Comparison of ENCODE assay signal across 11 cellular contexts in the genomic region with DNA sequence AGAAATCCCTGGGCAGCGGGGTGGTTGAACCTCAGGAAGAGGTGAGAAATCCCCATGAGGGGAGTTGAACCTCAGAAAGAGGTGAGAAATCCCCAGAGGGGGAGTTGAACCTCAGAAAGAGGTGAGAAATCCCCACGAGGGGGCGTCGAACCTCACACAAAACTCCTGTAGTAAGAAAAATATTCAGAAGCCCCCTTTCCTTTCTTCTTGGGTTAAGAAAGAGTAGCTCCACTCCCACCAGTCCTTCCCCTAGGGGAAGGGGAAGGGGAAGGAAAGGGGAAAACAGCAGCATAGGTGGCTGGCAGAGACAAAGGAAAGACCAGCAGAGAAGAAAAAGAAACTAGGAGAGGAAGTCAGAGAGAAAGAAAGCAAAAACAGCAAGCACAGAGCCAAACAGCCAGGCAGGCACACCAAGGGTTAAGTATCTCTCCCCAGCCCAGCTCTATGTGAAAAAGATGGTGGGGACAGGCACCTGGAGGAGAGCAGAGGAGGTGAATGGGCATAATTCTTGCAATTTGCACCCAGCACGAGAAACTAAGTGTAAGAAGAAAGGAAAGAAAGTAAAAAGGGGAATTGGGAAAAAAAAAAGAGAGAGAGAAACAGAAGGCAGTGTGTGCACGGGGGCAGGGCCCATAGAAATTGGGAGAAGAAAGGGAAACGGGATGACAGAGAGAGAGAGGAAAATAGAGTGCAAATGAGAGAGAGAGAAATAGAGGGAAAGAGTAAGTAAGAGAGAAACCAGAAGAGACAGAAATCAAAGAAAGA.
DNase-seq lines count a peak whose midpoint lies in the region; ATAC-seq, FAIRE-seq and TF ChIP-seq lines count a peak whose summit lies in the region.
"Had no signal": no experiment of that assay in that cellular context is flagged by ENCODE, and none has a peak within 500 bp of the region (broad histone marks: within the 10 kb centered on the region; RNA-seq: fewer than 3 reads in every experiment).

No MANE protein-coding gene starts in this region.

- FAIRE-seq in GM12878 (lab: Jason Lieb, UNC) = no peak

- H2AFZ ChIP-seq in GM12878 (ENCODE audit: control insufficient read depth, low read depth, low read length) (0 out of 2 replicates have a peak overlapping the region, but pooled peaks have one; percentile 10), neuronal stem cell (ENCODE audit: low read length) (peak overlapping the region; percentile 40)

- POLR2A ChIA-PET in GM12878 (lab: Charles Lee) = no interaction called here

- WGBS in GM12878 (ENCODE audit: insufficient coverage, insufficient replicate concordance, low lambda C conversion rate, missing lambda C conversion rate) = 2% methylated on average over 7 of the region's 7 CpGs
- 100% methylated on average over 1 of the region's 7 CpGs; no CpG with 5 or more reads in 1 of the 2 donors for WGBS in neuronal stem cell (ENCODE audit: extremely low coverage in 2 of 2, insufficient read length in 2 of 2, insufficient replicate concordance in 1 of 2), 2 donors

- no peaks in the 10 kb centered on the region for H3K36me3 ChIP-seq in GM12878 (ENCODE audit: control insufficient read depth in 2 of 2, insufficient read depth in 2 of 2, low read length in 1 of 2)
- H3K36me3 ChIP-seq in neuronal stem cell (replicated peaks in 1 of 2; ENCODE audit: control insufficient read depth in 2 of 2, insufficient read depth in 2 of 2, low read length in 2 of 2) = no peaks in the 10 kb centered on the region

- no peak overlapping the region for H2BK12ac ChIP-seq in neuronal stem cell (ENCODE audit: low read length)

- no peak overlapping the region for H2AK5ac ChIP-seq in neuronal stem cell (ENCODE audit: low read depth, low read length)

- no peak overlapping the region for H4K8ac ChIP-seq in neuronal stem cell (ENCODE audit: low read depth, low read length)

- no peak overlapping the region for H3K18ac ChIP-seq in neuronal stem cell (ENCODE audit: low read length)

- BruUV-seq in GM12878 (replicated peaks; lab: Mats Ljungman, UMichigan) = no TSS peak

- peaks cover 8% of the 10 kb centered on the region for H3K9me3 ChIP-seq in GM12878 (replicated peaks; ENCODE audit: control insufficient read depth, insufficient read depth, low read length)
- no peaks in the 10 kb centered on the region for H3K9me3 ChIP-seq in neuronal stem cell (replicated peaks in 1 of 2; ENCODE audit: control insufficient read depth in 2 of 2, insufficient read depth in 1 of 2, low read depth in 1 of 2, low read length in 2 of 2)

- no peak for DNase-seq in GM12878 (ENCODE audit: low read depth, low spot score)
- DNase-seq in neuronal stem cell (ENCODE audit: low spot score) = no peak
- no peak for DNase-seq in OCI-M2 (lab: John Stamatoyannopoulos, UW; ENCODE audit: unreplicated experiment)
- no peak for DNase-seq in COR-L47 (lab: John Stamatoyannopoulos, UW)
- no peak for DNase-seq in dermis blood vessel endothelial cell
- DNase-seq: NCI-H2171 treated with DMSO at 0.1 percent for 48 hours had no signal

- no peak for TF ChIP-seq EP300 in GM12878 (IDR thresholded peaks at IDR 0.05; ENCODE audit: borderline replicate concordance in 1 of 2, control insufficient read depth in 1 of 2, low read depth in 2 of 2, low read length in 2 of 2)

- H4K91ac ChIP-seq in neuronal stem cell (ENCODE audit: low read depth, low read length, poor library complexity) = no peak overlapping the region

- in situ Hi-C loops in GM12878 (cut with MboI) = no loop called here

- no peaks in the 10 kb centered on the region for H3K27me3 ChIP-seq in GM12878 (replicated peaks in 1 of 2; ENCODE audit: control insufficient read depth in 2 of 2, insufficient read depth in 2 of 2, low read length in 1 of 2)
- no peaks in the 10 kb centered on the region for H3K27me3 ChIP-seq in neuronal stem cell (ENCODE audit: control insufficient read depth in 3 of 3, insufficient read depth in 3 of 3, low read depth in 1 of 3, low read length in 3 of 3)

- H2BK15ac ChIP-seq in neuronal stem cell (ENCODE audit: low read length) = no peak overlapping the region

- peak; percentile 33 for TF ChIP-seq RAD21 in GM12878 (IDR thresholded peaks at IDR 0.05; ENCODE audit: insufficient read depth, low read depth, low read length)

- TF ChIP-seq CTCF in GM12878 (IDR thresholded peaks at IDR 0.05 in 2 of 3, conservative IDR thresholded peaks at IDR 0.05 in 1 of 3; ENCODE audit: control insufficient read depth in 2 of 3, extremely low read depth in 1 of 3, insufficient read depth in 1 of 3, low read depth in 3 of 3, low read length in 3 of 3) = no peak

- H2BK5ac ChIP-seq in neuronal stem cell (ENCODE audit: low read length) = no peak overlapping the region

- RAD21 ChIA-PET in GM12878 (lab: Charles Lee; ENCODE audit: unreplicated experiment) = no interaction called here

- H3K79me2 ChIP-seq in GM12878 (ENCODE audit: control insufficient read depth, insufficient read depth, low read length) = no peaks in the 10 kb centered on the region

- H3K4ac ChIP-seq in neuronal stem cell (ENCODE audit: low read length) = no peak overlapping the region

- H3K9ac ChIP-seq in GM12878 (ENCODE audit: control insufficient read depth, insufficient read depth, low read length) (peak overlapping the region; percentile 34; the same call in 1 of the 2 replicates), neuronal stem cell (ENCODE audit: low read depth, low read length, poor library complexity) (no peak overlapping the region)

- H2BK120ac ChIP-seq in neuronal stem cell (ENCODE audit: low read depth, low read length) = no peak overlapping the region

- H3K23ac ChIP-seq in neuronal stem cell (ENCODE audit: low read depth, low read length, poor library complexity) = no peak overlapping the region

- intact Hi-C loops in GM12878 (cut with micrococcal nuclease; ENCODE audit: unreplicated experiment) = no loop called here

- TF ChIP-seq POLR2A in GM12878 (IDR thresholded peaks at IDR 0.05; ENCODE audit: low read depth, low read length) = no peak

- H3K4me1 ChIP-seq in GM12878 (ENCODE audit: control insufficient read depth, insufficient read depth, low read length) = peaks cover 11% of the 10 kb centered on the region
- no peaks in the 10 kb centered on the region for H3K4me1 ChIP-seq in neuronal stem cell (ENCODE audit: control insufficient read depth in 2 of 2, insufficient read depth in 1 of 2, low read depth in 1 of 2, low read length in 2 of 2)

- ATAC-seq in GM18907 (IDR thresholded peaks at IDR 0.05; ENCODE audit: unreplicated experiment) = peak; percentile 39
- peak; percentile 28 for ATAC-seq in HG03520 (IDR thresholded peaks at IDR 0.05; ENCODE audit: unreplicated experiment)
- no peak for ATAC-seq in GM12878
- no peak for ATAC-seq in HG02885 (IDR thresholded peaks at IDR 0.05; ENCODE audit: poor library complexity, unreplicated experiment)

- no peak overlapping the region for H3K14ac ChIP-seq in neuronal stem cell (ENCODE audit: low read length)

- H3K4me3 ChIP-seq in GM12878 = no peak overlapping the region
- H3K4me3 ChIP-seq in neuronal stem cell (ENCODE audit: low read length in 2 of 2) = no peak overlapping the region
- H3K4me3 ChIP-seq: coronary artery, SK-N-MC had no signal

- no peaks in the 10 kb centered on the region for H4K20me1 ChIP-seq in GM12878 (ENCODE audit: control insufficient read depth, insufficient read depth)

- H3K27ac ChIP-seq in GM12878 (ENCODE audit: control insufficient read depth, insufficient read depth) = peak overlapping the region; percentile 60
- H3K27ac ChIP-seq in neuronal stem cell (replicated peaks; ENCODE audit: low read length) = no peak overlapping the region
- H3K27ac ChIP-seq: coronary artery, SK-N-MC had no signal

- CTCF ChIA-PET in GM12878 (lab: Yijun Ruan, JAX) = no interaction called here

- no peaks in the 10 kb centered on the region for H3K79me1 ChIP-seq in neuronal stem cell (ENCODE audit: low read depth, low read length)

- SMC1A ChIA-PET in GM12878 (lab: Charles Lee; ENCODE audit: uncharacterized antibody, unreplicated experiment) = no interaction called here

- peak overlapping the region; percentile 1; the same call in 1 of the 2 replicates for H3K4me2 ChIP-seq in GM12878 (ENCODE audit: control insufficient read depth, insufficient read depth)
- no peak overlapping the region for H3K4me2 ChIP-seq in neuronal stem cell (ENCODE audit: insufficient read depth, low read length, poor library complexity, severe bottlenecking)

TF ChIP-seq in GM12878, 131 proteins besides CTCF, POLR2A, EP300 and RAD21:
- 0 out of 2 replicates have a peak, but pooled peaks have one; percentile 56 for TF ChIP-seq NFIC (IDR thresholded peaks at IDR 0.05; ENCODE audit: low read depth, low read length)
- peak; percentile 61; the same call in 1 of the 2 replicates for TF ChIP-seq FOXM1 (IDR thresholded peaks at IDR 0.05; ENCODE audit: low read depth, low read length)
- no peak for TF ChIP-seq ESRRA (IDR thresholded peaks at IDR 0.05; ENCODE audit: low read length)

Comparison
In these comparisons a context has a peak if more than half of its experiments do, and no peak if none do; other contexts are left out.
1. ATAC-seq: peak in GM18907 (single experiment) and HG03520 (single experiment); none in GM12878 (single experiment) and HG02885 (single experiment).